In genomic region chr3:175159202-175159601, GRCh38 we compare ENCODE assay signal across 23 cellular contexts.
DNase-seq lines count a peak whose midpoint lies in the region; FAIRE-seq and TF ChIP-seq lines count a peak whose summit lies in the region.
"Had no signal": no experiment of that assay in that cellular context is flagged by ENCODE, and none has a peak within 500 bp of the region (broad histone marks: within the 10 kb centered on the region; RNA-seq: fewer than 3 reads in every experiment).

No MANE protein-coding gene starts in this region.

- no peaks in the 10 kb centered on the region for H3K36me3 ChIP-seq in endothelial cell of umbilical vein (ENCODE audit: control insufficient read depth in 2 of 2, extremely low read depth in 1 of 2, insufficient read depth in 2 of 2, low read length in 2 of 2)
- H3K36me3 ChIP-seq: BLaER1 treated with 17β-estradiol and CSF1 and Interleukin-3, amounts not matched to agents 10 nM and 100 nM had no signal

- no TSS peak for BruUV-seq in endothelial cell of umbilical vein (replicated peaks; lab: Mats Ljungman, UMichigan)

- H3K9me1 ChIP-seq in endothelial cell of umbilical vein (replicated peaks; ENCODE audit: control insufficient read depth, extremely low read depth, insufficient read depth, low read length): no peaks in the 10 kb centered on the region

- H3K27me3 ChIP-seq in endothelial cell of umbilical vein (ENCODE audit: control insufficient read depth in 2 of 2, insufficient read depth in 2 of 2, low read length in 2 of 2): no peaks in the 10 kb centered on the region
- H3K27me3 ChIP-seq: BLaER1 treated with 17β-estradiol and CSF1 and Interleukin-3, amounts not matched to agents 10 nM and 100 nM had no signal

- no peak overlapping the region for H3K27ac ChIP-seq in endothelial cell of umbilical vein (ENCODE audit: insufficient read depth, low read depth, low read length)
- H3K27ac ChIP-seq: BLaER1 treated with 17β-estradiol and CSF1 and Interleukin-3, amounts not matched to agents 10 nM and 100 nM; C4-2B had no signal

- H3K4me2 ChIP-seq in endothelial cell of umbilical vein (ENCODE audit: insufficient read depth, low read length): no peak overlapping the region
- H3K4me2 ChIP-seq: BLaER1 treated with 17β-estradiol and CSF1 and Interleukin-3, amounts not matched to agents 10 nM and 100 nM had no signal

- intact Hi-C loops in endothelial cell of umbilical vein (cut with micrococcal nuclease): no loop called here

- dilution Hi-C loops in endothelial cell of umbilical vein (cut with MboI; ENCODE audit: extremely low pct_ligation_motif_present, low sequenced_read_pairs): no loop called here

- POLR2A ChIA-PET in endothelial cell of umbilical vein (lab: Charles Lee): no interaction called here

- no peaks in the 10 kb centered on the region for H3K4me1 ChIP-seq in endothelial cell of umbilical vein (ENCODE audit: control insufficient read depth, extremely low read depth, insufficient read depth, low read length)
- H3K4me1 ChIP-seq: BLaER1 treated with 17β-estradiol and CSF1 and Interleukin-3, amounts not matched to agents 10 nM and 100 nM had no signal

- no peak overlapping the region for H3K9ac ChIP-seq in endothelial cell of umbilical vein (replicated peaks; ENCODE audit: extremely low read depth, insufficient read depth, low read length)
- H3K9ac ChIP-seq: BLaER1 treated with 17β-estradiol and CSF1 and Interleukin-3, amounts not matched to agents 10 nM and 100 nM had no signal

- no peak overlapping the region for H2AFZ ChIP-seq in endothelial cell of umbilical vein (ENCODE audit: low read depth, low read length)

- TF ChIP-seq POLR2A in GM12891 (IDR thresholded peaks at IDR 0.05; ENCODE audit: low read depth, low read length): no peak
- no peak for TF ChIP-seq POLR2A in endothelial cell of umbilical vein (IDR thresholded peaks at IDR 0.05; ENCODE audit: low read depth, low read length)

- FAIRE-seq in GM12891 (lab: Jason Lieb, UNC) (no peak), endothelial cell of umbilical vein (lab: Jason Lieb, UNC) (peak; percentile 31)
- FAIRE-seq: GM12892, GM18507, GM19239 had no signal

- H3K9me3 ChIP-seq in endothelial cell of umbilical vein (replicated peaks; ENCODE audit: control insufficient read depth, insufficient read depth, low read length): no peaks in the 10 kb centered on the region
- H3K9me3 ChIP-seq: BLaER1 treated with 17β-estradiol and CSF1 and Interleukin-3, amounts not matched to agents 10 nM and 100 nM had no signal

- H3K4me3 ChIP-seq in endothelial cell of umbilical vein (replicated peaks in 1 of 3; ENCODE audit: insufficient read depth in 1 of 3, low read depth in 1 of 3, low read length in 3 of 3): no peak overlapping the region
- H3K4me3 ChIP-seq: BLaER1 treated with 17β-estradiol and CSF1 and Interleukin-3, amounts not matched to agents 10 nM and 100 nM had no signal

- TF ChIP-seq CTCF in endothelial cell of umbilical vein (IDR thresholded peaks at IDR 0.05; ENCODE audit: extremely low read depth in 1 of 2, insufficient read depth in 1 of 2, low read depth in 1 of 2, low read length in 2 of 2): no peak

- DNase-seq in GM12891 (ENCODE audit: insufficient read length, low spot score) (no peak), NAMALWA (ENCODE audit: low spot score) (peak; percentile 15), endothelial cell of umbilical vein (ENCODE audit: low read depth, low spot score) (no peak), retina (no peak), NCI-H2107 treated with DMSO at 0.1 percent for 48 hours (lab: John Stamatoyannopoulos, UW; ENCODE audit: unreplicated experiment) (no peak), COLO668 (lab: John Stamatoyannopoulos, UW; ENCODE audit: unreplicated experiment) (no peak)
- DNase-seq: 8988T; AML-193; CD4-positive, alpha-beta T cell; CD8-positive, alpha-beta T cell; COR-L47; DMS 273 treated with DMSO at 0.1 percent for 48 hours; DMS153; DMS53; DMS79; DND-41; EL; GDM1 had no signal

- CTCF ChIA-PET in endothelial cell of umbilical vein (lab: Charles Lee): interaction anchor here (1.4 kb wide), 1 partner anchor 18 kb away, joined by 3 read pairs; no protein-coding TSS in a partner anchor

- no peaks in the 10 kb centered on the region for H3K79me2 ChIP-seq in endothelial cell of umbilical vein (ENCODE audit: control insufficient read depth, insufficient read depth, low read length)

- H4K20me1 ChIP-seq in endothelial cell of umbilical vein (replicated peaks; ENCODE audit: control insufficient read depth, extremely low read depth, insufficient read depth, low read length): no peaks in the 10 kb centered on the region
- H4K20me1 ChIP-seq: BLaER1 treated with 17β-estradiol and CSF1 and Interleukin-3, amounts not matched to agents 10 nM and 100 nM had no signal

TF ChIP-seq in GM12891, 5 proteins besides CTCF, POLR2A, EP300 and RAD21:
- TF ChIP-seq SPI1 (IDR thresholded peaks at IDR 0.05; ENCODE audit: low read depth, low read length) (peak; percentile 64), TAF1 (IDR thresholded peaks at IDR 0.05; ENCODE audit: low read depth, low read length) (no peak)
TF ChIP-seq in GM12891: peak in this region for 1.

TF ChIP-seq in endothelial cell of umbilical vein, 7 proteins besides CTCF, POLR2A, EP300 and RAD21:
- TF ChIP-seq GATA2 (IDR thresholded peaks at IDR 0.05; ENCODE audit: insufficient read depth, insufficient read length, low read depth, low read length): no peak
- TF ChIP-seq FOS (IDR thresholded peaks at IDR 0.05; ENCODE audit: borderline replicate concordance, insufficient read depth, low read length): no peak
- TF ChIP-seq POLR2AphosphoS5 (IDR thresholded peaks at IDR 0.05; ENCODE audit: insufficient read depth, low read depth, low read length): no peak
- no peak for TF ChIP-seq MYC (IDR thresholded peaks at IDR 0.05; ENCODE audit: low read depth, low read length)
- no peak for TF ChIP-seq JUN (IDR thresholded peaks at IDR 0.05; ENCODE audit: borderline replicate concordance, insufficient read depth, insufficient read length, low read depth)
- no peak for TF ChIP-seq EZH2 (IDR thresholded peaks at IDR 0.05; ENCODE audit: borderline replicate concordance, low read depth, low read length, severe bottlenecking)
- TF ChIP-seq, protein P1, sequence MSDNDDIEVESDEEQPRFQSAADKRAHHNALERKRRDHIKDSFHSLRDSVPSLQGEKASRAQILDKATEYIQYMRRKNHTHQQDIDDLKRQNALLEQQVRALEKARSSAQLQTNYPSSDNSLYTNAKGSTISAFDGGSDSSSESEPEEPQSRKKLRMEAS (IDR thresholded peaks at IDR 0.05; ENCODE audit: insufficient read depth, insufficient read length): no peak
